13 cellular contexts compared by ENCODE assay signal in genomic region chr3:134326126-134326525, GRCh38. TPM values are rescaled to one million over a fixed set of nuclear protein-coding genes. Genes with fewer than 3 reads are reported as not detected.
DNase-seq lines count a peak whose midpoint lies in the region; ATAC-seq, FAIRE-seq and TF ChIP-seq lines count a peak whose summit lies in the region.
"Had no signal": no experiment of that assay in that cellular context is flagged by ENCODE, and none has a peak within 500 bp of the region (broad histone marks: within the 10 kb centered on the region; RNA-seq: fewer than 3 reads in every experiment).

No MANE protein-coding gene starts in this region.

- H3K4me3 ChIP-seq in PC-9 (peak overlapping the region; percentile 4; the same call in 1 of the 2 replicates), H1 (ENCODE audit: extremely low read depth in 1 of 4, insufficient read depth in 2 of 4, low read depth in 3 of 4, low read length in 4 of 4) (no peak overlapping the region), mesodermal cell (ENCODE audit: extremely low read depth, insufficient read depth, low read length, poor library complexity, severe bottlenecking) (no peak overlapping the region), upper lobe of right lung (no peak overlapping the region)
- H3K4me3 ChIP-seq: colonic mucosa, K562 had no signal

- no peak overlapping the region; a peak in 1 of 7 replicates for H3K9ac ChIP-seq in H1 (replicated peaks in 1 of 4; ENCODE audit: extremely low read depth in 1 of 4, low read depth in 3 of 4, low read length in 3 of 4)

- no peak overlapping the region for H3K27ac Mint-ChIP-seq in T-cell
- H3K27ac Mint-ChIP-seq: activated B cell treated with CpG ODN at 0.5 μM for 24 hours had no signal

- no peak overlapping the region for H3K23ac ChIP-seq in H1 (ENCODE audit: insufficient read length)

- no peaks in the 10 kb centered on the region for H3K23me2 ChIP-seq in H1 (ENCODE audit: low read depth, low read length)

- H4K20me1 ChIP-seq in PC-9 (ENCODE audit: insufficient read depth) (no peaks in the 10 kb centered on the region), H1 (replicated peaks in 1 of 2; ENCODE audit: control insufficient read depth in 1 of 2, insufficient read depth in 2 of 2, low read length in 2 of 2) (no peaks in the 10 kb centered on the region)

- no peaks in the 10 kb centered on the region for H3K9me3 Mint-ChIP-seq in T-cell
- H3K9me3 Mint-ChIP-seq: activated B cell treated with CpG ODN at 0.5 μM for 24 hours had no signal

- H3K4me2 ChIP-seq in PC-9: peak overlapping the region; percentile 69
- peak overlapping the region; percentile 21 to 27; a peak in 2 of 4 replicates for H3K4me2 ChIP-seq in H1 (ENCODE audit: insufficient read depth in 1 of 2, low read depth in 2 of 2, low read length in 2 of 2)

- H3K27me3 Mint-ChIP-seq in T-cell: peaks cover 9 to 14% of the 10 kb centered on the region in 2 donors

- H3K9me3 ChIP-seq in PC-9 (ENCODE audit: insufficient read depth, low read depth) (no peaks in the 10 kb centered on the region), H1 (ENCODE audit: insufficient read depth in 2 of 2, low read depth in 1 of 2, low read length in 1 of 2) (no peaks in the 10 kb centered on the region), mesodermal cell (ENCODE audit: control insufficient read depth, low read length) (no peaks in the 10 kb centered on the region), upper lobe of right lung (no peaks in the 10 kb centered on the region)
- H3K9me3 ChIP-seq: colonic mucosa had no signal

- no peak for FAIRE-seq in H1 (lab: Jason Lieb, UNC)
- FAIRE-seq: K562 had no signal

- no peak for TF ChIP-seq CTCF in PC-9 (conservative IDR thresholded peaks at IDR 0.05)
- no peak for TF ChIP-seq CTCF in H1 (IDR thresholded peaks at IDR 0.05; ENCODE audit: control extremely low read depth in 1 of 3, insufficient read depth in 1 of 3, low read depth in 1 of 3, low read length in 3 of 3)
- TF ChIP-seq CTCF in upper lobe of right lung (IDR thresholded peaks at IDR 0.05): no peak

- H3K36me3 ChIP-seq in PC-9 (ENCODE audit: low read depth) (no peaks in the 10 kb centered on the region), H1 (ENCODE audit: control insufficient read depth in 2 of 4, insufficient read depth in 4 of 4, low read length in 3 of 4) (no peaks in the 10 kb centered on the region), mesodermal cell (ENCODE audit: control insufficient read depth, insufficient read depth, low read length) (no peaks in the 10 kb centered on the region), upper lobe of right lung (no peaks in the 10 kb centered on the region)
- H3K36me3 ChIP-seq: colonic mucosa had no signal

- POLR2A ChIA-PET in PC-9 (lab: Charles Lee; ENCODE audit: unreplicated experiment) (interaction anchor here (0.6 to 3.0 kb wide), 7 partner anchors 9 to 48 kb away, joined by 3 to 18 read pairs (median 10); partner anchors contain the start of gene AMOTL2), H1 (lab: Charles Lee; ENCODE audit: partially characterized antibody) (interaction anchor here (1.6 to 43.9 kb wide), 3 partner anchors 9 to 40 kb away, joined by 5 to 1731 read pairs (median 100); partner anchors contain the start of gene AMOTL2), T-cell (lab: Charles Lee) (no interaction called here)

- no peak for DNase-seq in PC-9
- no peak for DNase-seq in H1 (ENCODE audit: low read depth in 1 of 2, low spot score in 2 of 2)
- DNase-seq in upper lobe of right lung: no peak
- DNase-seq in T-cell: no peak
- DNase-seq: activated B cell treated with CpG ODN at 0.5 μM for 24 hours; colonic mucosa; NCI-H2081 treated with DMSO at 0.1 percent for 48 hours; OCI-M1; stimulated activated naive CD4-positive, alpha-beta T cell had no signal

- CTCF ChIA-PET in PC-9 (lab: Charles Lee) (interaction anchor here (0.7 to 0.8 kb wide), 2 partner anchors 11 to 25 kb away, joined by 3 to 4 read pairs; no protein-coding TSS in a partner anchor), H1 (lab: Charles Lee; ENCODE audit: partially characterized antibody) (interaction anchor here (0.9 to 1.9 kb wide), 5 partner anchors 11 to 38 kb away, joined by 3 to 6 read pairs (median 3); no protein-coding TSS in a partner anchor), T-cell (lab: Charles Lee) (interaction anchor here in 1 of 2 donors (0.6 kb wide), 1 partner anchor 220 kb away, joined by 3 read pairs; no protein-coding TSS in a partner anchor)

- H2BK120ac ChIP-seq in H1 (replicated peaks; ENCODE audit: low read depth, low read length): no peak overlapping the region

- H4K91ac ChIP-seq in H1 (replicated peaks; ENCODE audit: insufficient read length, low read length): peak overlapping the region; percentile 20

- H3K9me2 ChIP-seq in PC-9 (ENCODE audit: insufficient read depth): no peaks in the 10 kb centered on the region

- H3K27ac ChIP-seq in PC-9: peak overlapping the region; percentile 97
- H3K27ac ChIP-seq in H1 (ENCODE audit: low read depth, low read length): peak overlapping the region; percentile 8; the same call in 1 of the 2 replicates
- peak overlapping the region; percentile 99 for H3K27ac ChIP-seq in mesodermal cell (ENCODE audit: low read depth, low read length, severe bottlenecking)
- peak overlapping the region; percentile 73 for H3K27ac ChIP-seq in upper lobe of right lung
- H3K27ac ChIP-seq: colonic mucosa had no signal

- peaks cover 13% of the 10 kb centered on the region for H3K79me2 ChIP-seq in PC-9 (ENCODE audit: low read depth)
- no peaks in the 10 kb centered on the region for H3K79me2 ChIP-seq in H1 (ENCODE audit: control insufficient read depth in 1 of 2, insufficient read depth in 2 of 2, low read length in 2 of 2)

- H3K4ac ChIP-seq in H1 (replicated peaks; ENCODE audit: insufficient read length, low read depth, low read length): no peak overlapping the region

- no peak overlapping the region for H4K8ac ChIP-seq in H1 (ENCODE audit: extremely low read depth, insufficient read depth, low read length)

- H3K36me3 Mint-ChIP-seq in T-cell: no peaks in the 10 kb centered on the region

- no peaks in the 10 kb centered on the region for H3K79me1 ChIP-seq in H1 (ENCODE audit: low read depth, low read length)

- intact Hi-C loops in PC-9 (cut with micrococcal nuclease; ENCODE audit: unreplicated experiment) (loop anchor here (2.0 to 5.0 kb wide), 2 partner anchors 39 to 754 kb away; partner anchors contain the start of gene CDV3), upper lobe of right lung (cut with DNase I) (no loop called here)

- peak overlapping the region; percentile 94 for H2BK12ac ChIP-seq in H1 (ENCODE audit: low read depth, low read length)

- no peak overlapping the region for H3K14ac ChIP-seq in H1 (ENCODE audit: insufficient read length)

- no peak overlapping the region for H3K56ac ChIP-seq in H1 (replicated peaks; ENCODE audit: insufficient read length, low read depth, low read length)

- no peak overlapping the region for H2AFZ ChIP-seq in PC-9
- no peak overlapping the region for H2AFZ ChIP-seq in H1 (ENCODE audit: low read length)

- WGBS in H1 (ENCODE audit: extremely low coverage in 1 of 2, insufficient coverage in 1 of 2, insufficient read length in 1 of 2, insufficient replicate concordance in 2 of 2, low coverage in 1 of 2, low lambda C conversion rate in 2 of 2, missing lambda C conversion rate in 1 of 2), 2 experiments: 80% methylated on average over 11 of the region's 11 CpGs; no CpG with 5 or more reads in 1 of the 2 experiments
- 70 to 79% methylated on average over 7 to 11 of the region's 11 CpGs for WGBS in mesodermal cell (ENCODE audit: insufficient coverage in 2 of 2), 2 experiments

- peaks cover 87% of the 10 kb centered on the region for H3K4me1 ChIP-seq in PC-9 (replicated peaks; ENCODE audit: insufficient read depth)
- peaks cover 6 to 21% (median 15%) of the 10 kb centered on the region in 4 experiments for H3K4me1 ChIP-seq in H1 (replicated peaks in 1 of 4; ENCODE audit: control insufficient read depth in 3 of 4, insufficient read depth in 4 of 4, low read length in 3 of 4)
- peaks cover 53% of the 10 kb centered on the region for H3K4me1 ChIP-seq in mesodermal cell (ENCODE audit: control insufficient read depth, insufficient read depth, low read length, poor library complexity, severe bottlenecking)
- peaks cover 42% of the 10 kb centered on the region for H3K4me1 ChIP-seq in upper lobe of right lung
- H3K4me1 ChIP-seq: colonic mucosa had no signal

- H3F3A ChIP-seq in PC-9 (ENCODE audit: insufficient read depth, low read depth): peaks cover 66% of the 10 kb centered on the region

- TF ChIP-seq POLR2A in H1 (IDR thresholded peaks at IDR 0.05; ENCODE audit: control extremely low read depth in 1 of 2, low read depth in 2 of 2, low read length in 2 of 2): no peak

- no peak overlapping the region for H4K5ac ChIP-seq in H1 (ENCODE audit: insufficient read length, low read depth, low read length)

- H2BK20ac ChIP-seq in H1 (ENCODE audit: low read length): peak overlapping the region; percentile 96; the same call in 1 of the 2 replicates

- ATAC-seq in upper lobe of right lung (peak; percentile 18), HG02870 (IDR thresholded peaks at IDR 0.05; ENCODE audit: unreplicated experiment) (no peak), T-cell (replicated peaks in 1 of 4) (no peak), HG03039 (IDR thresholded peaks at IDR 0.05; ENCODE audit: unreplicated experiment) (no peak)
- ATAC-seq: K562 had no signal

- no peak overlapping the region for H3K4me3 Mint-ChIP-seq in T-cell
- H3K4me3 Mint-ChIP-seq: activated B cell treated with CpG ODN at 0.5 μM for 24 hours had no signal

- no peak for TF ChIP-seq RAD21 in H1 (IDR thresholded peaks at IDR 0.05 in 1 of 2, conservative IDR thresholded peaks at IDR 0.05 in 1 of 2; ENCODE audit: low read depth in 2 of 2, low read length in 2 of 2)

- H3K27me3 ChIP-seq in PC-9 (ENCODE audit: insufficient read depth, low read depth) (no peaks in the 10 kb centered on the region), H1 (replicated peaks in 1 of 4; ENCODE audit: control insufficient read depth in 3 of 4, extremely low read depth in 1 of 4, insufficient read depth in 3 of 4, low read length in 3 of 4) (no peaks in the 10 kb centered on the region), upper lobe of right lung (no peaks in the 10 kb centered on the region)
- H3K27me3 ChIP-seq: colonic mucosa had no signal

- no peak for TF ChIP-seq EP300 in H1 (IDR thresholded peaks at IDR 0.05; ENCODE audit: borderline replicate concordance in 1 of 2, low read depth in 2 of 2, low read length in 2 of 2)

- H3K4me1 Mint-ChIP-seq in T-cell: no peaks in the 10 kb centered on the region
- H3K4me1 Mint-ChIP-seq: activated B cell treated with CpG ODN at 0.5 μM for 24 hours had no signal

- no TSS peak for BruUV-seq in PC-9 (replicated peaks; lab: Mats Ljungman, UMichigan)

- H2BK15ac ChIP-seq in H1 (ENCODE audit: low read length): no peak overlapping the region

- H2AK5ac ChIP-seq in H1 (ENCODE audit: low read depth, low read length): peak overlapping the region; percentile 85; the same call in 1 of the 2 replicates

- peak overlapping the region; percentile 88; the same call in 1 of the 2 replicates for H2BK5ac ChIP-seq in H1 (ENCODE audit: low read depth, low read length)

- peak overlapping the region; percentile 88; the same call in 1 of the 2 replicates for H3K18ac ChIP-seq in H1 (ENCODE audit: extremely low read depth, low read length)

RNA-seq across cellular contexts. Expression of gene AMOTL2, which starts 48.1 kb away (rescaled TPM):
- 147 and 221 TPM in 2 replicates for total RNA-seq in PC-9 (2021)
- total RNA-seq in H1 (2021; fragmentation: NEBNext Ultra II Directional; extraction: Animal tissue kit (Norgen Biotek cat#: 25700)): 60.3 and 63.7 TPM in 2 replicates
- polyA plus RNA-seq in H1 (2011; rRNA removed): 19.0 and 33.5 TPM in 2 replicates
- polyA plus RNA-seq in H1 (2011; cell fraction: cytosol; rRNA removed): 31.5 TPM
- polyA plus RNA-seq in H1 (2011; cell fraction: nucleus; rRNA removed): 61.9 TPM
- polyA plus RNA-seq in H1 (2012, experiment 1 of 2): 19.2 to 24.1 TPM (median 20.7 TPM) in 4 replicates
- polyA plus RNA-seq in H1 (2012, experiment 2 of 2): 17.1 TPM
- 18.6 TPM for polyA plus RNA-seq in H1 (2013, experiment 1 of 2)
- polyA plus RNA-seq in H1 (2013, experiment 2 of 2): 17.2 TPM
- 34.9 and 37.0 TPM in 2 replicates for polyA minus RNA-seq in H1 (2011; rRNA and poly(A)+ RNA removed)
- polyA minus RNA-seq in H1 (2011; cell fraction: cytosol; rRNA and poly(A)+ RNA removed): 31.9 TPM
- 103 TPM for polyA minus RNA-seq in H1 (2011; cell fraction: nucleus; rRNA and poly(A)+ RNA removed)
- 59.7 TPM for polyA plus RNA-seq in mesodermal cell (2013, experiment 1 of 2)
- 50.8 TPM for polyA plus RNA-seq in mesodermal cell (2013, experiment 2 of 2)
- 119 TPM for total RNA-seq in upper lobe of right lung
- under 1 TPM in 3 of 5 donors, not detected in 2; 0.20 to 0.96 (median 0.76) TPM for total RNA-seq in T-cell
- total RNA-seq: activated B cell treated with CpG ODN at 0.5 μM for 24 hours had no signal

Comparison
In these comparisons a context has a peak if more than half of its experiments do, and no peak if none do; other contexts are left out.
1. H3K27ac ChIP-seq: peak in every context shown above with its lines; median percentile 99 in mesodermal cell; 97 in PC-9; 73 in upper lobe of right lung; 8 in H1.
2. RNA of gene AMOTL2, which starts 48.1 kb away (total RNA-seq): 147 to 221 TPM in PC-9, 119 TPM in upper lobe of right lung (single experiment) and 60.3 to 63.7 TPM in H1; 0.20 to 0.96 TPM in T-cell; every median in the first group is over 10 times any median in the second.
3. POLR2A ChIA-PET loops: an anchor here in PC-9 (0.6 to 3.0 kb wide) and H1 (1.6 to 43.9 kb wide); none called in T-cell.